1 cellular context compared by ENCODE assay signal in the genomic region with DNA sequence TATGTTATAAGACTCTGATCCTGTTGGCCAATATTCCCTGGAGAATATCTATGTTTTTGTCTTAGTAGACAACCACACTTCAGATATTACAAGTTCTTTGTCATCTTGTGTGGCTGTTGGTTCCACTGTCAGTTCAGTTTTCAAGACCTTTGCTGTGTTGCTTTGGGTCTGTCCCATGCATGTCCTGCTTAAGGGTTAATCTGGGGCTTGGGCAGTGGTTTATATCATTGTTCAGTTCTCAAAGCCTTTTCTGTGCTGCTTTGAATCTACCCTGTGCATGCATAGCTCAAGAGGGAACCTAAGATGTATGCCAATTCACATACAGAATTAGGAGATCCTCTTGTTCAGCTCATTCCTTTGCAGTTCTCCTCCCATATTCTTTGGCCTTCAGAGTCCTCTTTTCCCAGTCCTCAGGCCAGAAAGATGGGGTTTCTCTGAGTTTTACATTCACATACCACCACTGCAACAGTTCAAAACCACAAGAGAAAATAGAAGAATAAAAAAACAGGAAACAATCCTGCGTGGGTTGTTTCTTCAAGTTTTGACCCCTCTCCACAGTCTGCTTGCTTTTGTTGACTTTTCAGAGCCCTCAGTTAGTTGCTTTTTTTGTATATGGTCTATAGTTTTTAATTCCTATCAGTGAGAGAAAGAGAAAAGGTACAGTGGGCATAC.
TF ChIP-seq lines count a peak whose summit lies in the region.

No MANE protein-coding gene starts in this region.

TF ChIP-seq in GM12878, 131 proteins besides CTCF, POLR2A, EP300 and RAD21 (continued from another document):
- TF ChIP-seq ZNF687 (IDR thresholded peaks at IDR 0.05) (no peak), ZNF217 (IDR thresholded peaks at IDR 0.05) (0 out of 2 replicates have a peak, but pooled peaks have one; percentile 16), HDAC6 (IDR thresholded peaks at IDR 0.05; ENCODE audit: unreplicated experiment) (no peak), E4F1 (IDR thresholded peaks at IDR 0.05; ENCODE audit: borderline replicate concordance, partially characterized antibody) (no peak), CBFB (IDR thresholded peaks at IDR 0.05; ENCODE audit: low read depth) (peak; percentile 32; the same call in 1 of the 2 replicates), NBN (IDR thresholded peaks at IDR 0.05) (0 out of 2 replicates have a peak, but pooled peaks have one; percentile 30), TARDBP (IDR thresholded peaks at IDR 0.05; ENCODE audit: borderline replicate concordance) (no peak), ZBTB4 (CRISPR knock-in tag; IDR thresholded peaks at IDR 0.05) (no peak), MEF2A (IDR thresholded peaks at IDR 0.05; ENCODE audit: insufficient read depth, low read depth, low read length) (peak; percentile 66), RFX5 (IDR thresholded peaks at IDR 0.05; ENCODE audit: low read depth, low read length) (no peak), ATF2 (IDR thresholded peaks at IDR 0.05; ENCODE audit: low read length) (0 out of 2 replicates have a peak, but pooled peaks have one; percentile 13)
- TF ChIP-seq, protein P1, sequence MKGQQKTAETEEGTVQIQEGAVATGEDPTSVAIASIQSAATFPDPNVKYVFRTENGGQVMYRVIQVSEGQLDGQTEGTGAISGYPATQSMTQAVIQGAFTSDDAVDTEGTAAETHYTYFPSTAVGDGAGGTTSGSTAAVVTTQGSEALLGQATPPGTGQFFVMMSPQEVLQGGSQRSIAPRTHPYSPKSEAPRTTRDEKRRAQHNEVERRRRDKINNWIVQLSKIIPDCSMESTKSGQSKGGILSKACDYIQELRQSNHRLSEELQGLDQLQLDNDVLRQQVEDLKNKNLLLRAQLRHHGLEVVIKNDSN (IDR thresholded peaks at IDR 0.05; ENCODE audit: borderline replicate concordance, extremely low read length, insufficient read depth, low read depth, low read length), result no peak
TF ChIP-seq in GM12878: peak in this region for 13.
